1 cellular context compared by ENCODE assay signal in genomic region chr17:80545499-80545826, GRCh38.
TF ChIP-seq lines count a peak whose summit lies in the region.

No MANE protein-coding gene starts in this region.

TF ChIP-seq in K562, 482 proteins besides CTCF, POLR2A, EP300 and RAD21 (continued from another document and continues in another):
- TF ChIP-seq REST (CRISPR knock-in tag; IDR thresholded peaks at IDR 0.05; ENCODE audit: low read depth) (no peak), SRSF3 (IDR thresholded peaks at IDR 0.05; ENCODE audit: insufficient read depth, low read length) (no peak), ZNF324 (CRISPR knock-in tag; IDR thresholded peaks at IDR 0.05) (no peak), ZNF224 (CRISPR knock-in tag; IDR thresholded peaks at IDR 0.05) (no peak), TAF1 (IDR thresholded peaks at IDR 0.05; ENCODE audit: control insufficient read depth, extremely low read depth, insufficient read depth, low read length, severe bottlenecking) (no peak), TCF7L2 (IDR thresholded peaks at IDR 0.05; ENCODE audit: low read depth, low read length) (no peak), ZBTB33 (CRISPR knock-in tag; IDR thresholded peaks at IDR 0.05) (no peak), CCNT2 (IDR thresholded peaks at IDR 0.05; ENCODE audit: borderline replicate concordance, extremely low read depth, insufficient read length, low read depth, low read length) (no peak), NR2F6 (CRISPR knock-in tag; IDR thresholded peaks at IDR 0.05) (no peak), ZNF518B (CRISPR knock-in tag; IDR thresholded peaks at IDR 0.05) (no peak), HDAC8 (tag; IDR thresholded peaks at IDR 0.05) (no peak), HBP1 (CRISPR knock-in tag; IDR thresholded peaks at IDR 0.05) (no peak), KHSRP (IDR thresholded peaks at IDR 0.05) (no peak), TRIM24 (IDR thresholded peaks at IDR 0.05) (0 out of 4 replicates have a peak, but pooled peaks of 1 of the 2 experiments have one; percentile 29), CEBPG (CRISPR knock-in tag; IDR thresholded peaks at IDR 0.05) (peak; percentile 72), CEBPG (tag; conservative IDR thresholded peaks at IDR 0.05 in 1 of 2, IDR thresholded peaks at IDR 0.05 in 1 of 2) (peak in 1 of 2 experiments; percentile 38; a peak in 1 of 4 replicates), FOXP4 (CRISPR knock-in tag; IDR thresholded peaks at IDR 0.05; ENCODE audit: borderline replicate concordance) (no peak), PHB2 (IDR thresholded peaks at IDR 0.05; ENCODE audit: low read depth) (no peak), BCOR (IDR thresholded peaks at IDR 0.05) (no peak), ZNF561 (CRISPR knock-in tag; conservative IDR thresholded peaks at IDR 0.05) (no peak), SIX5 (IDR thresholded peaks at IDR 0.05; ENCODE audit: borderline replicate concordance in 1 of 2, insufficient read depth in 1 of 2, low read depth in 1 of 2, low read length in 2 of 2) (no peak), ZNF592 (IDR thresholded peaks at IDR 0.05) (no peak), TBP (optimal IDR thresholded peaks at IDR 0.05; ENCODE audit: low read depth, low read length) (peak; percentile 37), ETV1 (tag; conservative IDR thresholded peaks at IDR 0.05; ENCODE audit: low read depth) (no peak), FOXJ2 (tag; IDR thresholded peaks at IDR 0.05) (no peak), ZNF830 (CRISPR knock-in tag; IDR thresholded peaks at IDR 0.05) (no peak), ZNF197 (CRISPR knock-in tag; IDR thresholded peaks at IDR 0.05; ENCODE audit: low read depth) (no peak), MTA2 (IDR thresholded peaks at IDR 0.05; ENCODE audit: low read depth) (no peak), YY1 (IDR thresholded peaks at IDR 0.05; ENCODE audit: borderline replicate concordance in 1 of 3, control insufficient read depth in 1 of 3, extremely low read depth in 1 of 3, insufficient read depth in 3 of 3, insufficient read length in 1 of 3, insufficient replicate concordance in 2 of 3, low read depth in 1 of 3, low read length in 2 of 3) (no peak), KAT7 (CRISPR knock-in tag; IDR thresholded peaks at IDR 0.05; ENCODE audit: borderline replicate concordance) (no peak; the same call in 1 of the 2 replicates), ARID3A (IDR thresholded peaks at IDR 0.05; ENCODE audit: borderline replicate concordance, low read depth, low read length) (no peak), RNF219 (CRISPR knock-in tag; IDR thresholded peaks at IDR 0.05) (no peak), SRSF1 (IDR thresholded peaks at IDR 0.05; ENCODE audit: low read depth, low read length) (no peak), ZBTB2 (IDR thresholded peaks at IDR 0.05) (peak; percentile 52; the same call in 1 of the 2 replicates), TAF7 (tag; IDR thresholded peaks at IDR 0.05) (no peak), SRSF7 (optimal IDR thresholded peaks at IDR 0.05; ENCODE audit: low read depth, low read length) (no peak)
